In genomic region chr17:29110372-29110757, GRCh38 we compare ENCODE assay signal across 22 cellular contexts.
A peak's percentile ranks its signal among the peaks of the same experiment; 100 is the strongest.
DNase-seq lines count a peak whose midpoint lies in the region; ATAC-seq and TF ChIP-seq lines count a peak whose summit lies in the region.
"Had no signal": no experiment of that assay in that cellular context is flagged by ENCODE, and none has a peak within 500 bp of the region (broad histone marks: within the 10 kb centered on the region; RNA-seq: fewer than 3 reads in every experiment).

No MANE protein-coding gene starts in this region.

- H3K27me3 ChIP-seq in body of pancreas: no peaks in the 10 kb centered on the region
- H3K27me3 ChIP-seq in right lobe of liver: no peaks in the 10 kb centered on the region
- H3K27me3 ChIP-seq in skeletal muscle tissue (ENCODE audit: control insufficient read depth in 3 of 3, insufficient read depth in 3 of 3, low read length in 3 of 3): no peaks in the 10 kb centered on the region

- no peaks in the 10 kb centered on the region for H3K4me1 ChIP-seq in HEK293 (ENCODE audit: control insufficient read depth, insufficient read depth, low read length)
- H3K4me1 ChIP-seq in body of pancreas: peaks cover 76% of the 10 kb centered on the region
- H3K4me1 ChIP-seq in right lobe of liver: peaks cover 0 to 57% (median 29%) of the 10 kb centered on the region in 4 donors
- peaks cover 56 to 89% (median 88%) of the 10 kb centered on the region in 3 donors for H3K4me1 ChIP-seq in skeletal muscle tissue (ENCODE audit: control insufficient read depth in 3 of 3, insufficient read depth in 3 of 3, low read length in 3 of 3)

- ATAC-seq in body of pancreas: no peak
- peak in 1 of 4 donors; percentile 3 for ATAC-seq in right lobe of liver
- ATAC-seq in GM19035 (IDR thresholded peaks at IDR 0.05; ENCODE audit: unreplicated experiment): no peak
- no peak for ATAC-seq in GM18519 (IDR thresholded peaks at IDR 0.05; ENCODE audit: low FRiP score, unreplicated experiment)

- TF ChIP-seq CTCF in HEK293 (tag by site-specific recombination; IDR thresholded peaks at IDR 0.05) (no peak), body of pancreas (IDR thresholded peaks at IDR 0.05) (no peak), right lobe of liver (IDR thresholded peaks at IDR 0.05) (no peak)

- POLR2A ChIA-PET in HEK293 (lab: Yijun Ruan, JAX): no interaction called here

- WGBS in body of pancreas, 2 donors: 94% methylated on average over 15 to 16 of the region's 16 CpGs
- 60% methylated on average over 1 of the region's 16 CpGs for WGBS in right lobe of liver (ENCODE audit: insufficient coverage, low coverage, low lambda C conversion rate, missing lambda C conversion rate)

- H3K9ac ChIP-seq in skeletal muscle tissue (ENCODE audit: low read depth in 1 of 3, low read length in 3 of 3): no peak overlapping the region
- H3K9ac ChIP-seq: GM23248, KMS-11, SK-N-SH had no signal

- no peaks in the 10 kb centered on the region for H3K9me3 ChIP-seq in HEK293 (ENCODE audit: control insufficient read depth, insufficient read depth, low read depth, low read length)
- H3K9me3 ChIP-seq in body of pancreas: no peaks in the 10 kb centered on the region
- no peaks in the 10 kb centered on the region for H3K9me3 ChIP-seq in right lobe of liver
- no peaks in the 10 kb centered on the region for H3K9me3 ChIP-seq in skeletal muscle tissue (ENCODE audit: control insufficient read depth in 3 of 3, low read length in 3 of 3)
- H3K9me3 ChIP-seq: SK-N-SH had no signal

- DNase-seq in body of pancreas (no peak), right lobe of liver (peak in 1 of 3 donors; percentile 35), AG20443 (ENCODE audit: low spot score) (no peak)
- DNase-seq: Calu3; CD8-positive, alpha-beta memory T cell; DMS153; GM23248; IMR-90; NCI-H1092 treated with DMSO at 0.1 percent for 48 hours; NCI-H1436 treated with DMSO at 0.1 percent for 48 hours; NCI-H2029; NCI-H226; NCI-H510A treated with DMSO at 0.1 percent for 48 hours; NCI-H748 treated with DMSO at 0.1 percent for 48 hours; PC-9; SIG-M5; SK-N-SH had no signal

- H3K4me3 ChIP-seq in HEK293 (ENCODE audit: low read depth, low read length): no peak overlapping the region
- H3K4me3 ChIP-seq in body of pancreas: no peak overlapping the region
- H3K4me3 ChIP-seq in right lobe of liver: no peak overlapping the region
- no peak overlapping the region for H3K4me3 ChIP-seq in skeletal muscle tissue (ENCODE audit: low read length in 3 of 3)
- H3K4me3 ChIP-seq: GM23248, PC-9 had no signal

- TF ChIP-seq POLR2A in body of pancreas (IDR thresholded peaks at IDR 0.05) (no peak), right lobe of liver (IDR thresholded peaks at IDR 0.05) (no peak)

- no peak overlapping the region for H3K27ac ChIP-seq in HEK293 (ENCODE audit: extremely low read depth, low read depth, low read length)
- H3K27ac ChIP-seq in body of pancreas: peak overlapping the region; percentile 91 to 99 (median 97)
- H3K27ac ChIP-seq in right lobe of liver: peak overlapping the region in 2 of 3 donors; percentile 15 to 84
- H3K27ac ChIP-seq in skeletal muscle tissue (ENCODE audit: low read depth, low read length): peak overlapping the region; percentile 84
- H3K27ac ChIP-seq: GM23248, KMS-11, PC-9 had no signal

- CTCF ChIA-PET in HEK293 (lab: Yijun Ruan, JAX): interaction anchor here (0.6 to 15.2 kb wide), 5 partner anchors 64 to 153 kb away, joined by 3 to 680 read pairs (median 7); partner anchors contain the start of gene PHF12

- H3K36me3 ChIP-seq in HEK293 (ENCODE audit: control insufficient read depth in 2 of 2, insufficient read depth in 1 of 2, low read length in 2 of 2) (peaks cover 3 to 61% of the 10 kb centered on the region in 2 experiments; a peak in 2 of 3 replicates), body of pancreas (replicated peaks in 1 of 2; ENCODE audit: insufficient read depth in 1 of 2, low read depth in 2 of 2) (peaks cover 0 to 2% of the 10 kb centered on the region in 2 donors), right lobe of liver (peaks cover 6 to 61% (median 28%) of the 10 kb centered on the region in 4 donors), skeletal muscle tissue (ENCODE audit: control insufficient read depth in 3 of 3, insufficient read depth in 3 of 3, low read length in 3 of 3) (peaks cover 70 to 76% (median 74%) of the 10 kb centered on the region in 3 donors)

- intact Hi-C loops in body of pancreas (cut with DNase I) (loop anchor here (5.0 kb wide), 1 partner anchor 148 kb away; no protein-coding TSS in a partner anchor), right lobe of liver (cut with DNase I) (loop anchor here in 1 of 2 donors (5.0 kb wide), 1 partner anchor 143 kb away; no protein-coding TSS in a partner anchor)

TF ChIP-seq in HEK293, 187 proteins besides CTCF, POLR2A, EP300 and RAD21:
- TF ChIP-seq ZNF266 (tag by site-specific recombination; IDR thresholded peaks at IDR 0.05; ENCODE audit: low read depth) (no peak), SCRT2 (tag by site-specific recombination; IDR thresholded peaks at IDR 0.05) (peak; percentile 84)
TF ChIP-seq in HEK293: peak in this region for 1.
